In the genomic region with DNA sequence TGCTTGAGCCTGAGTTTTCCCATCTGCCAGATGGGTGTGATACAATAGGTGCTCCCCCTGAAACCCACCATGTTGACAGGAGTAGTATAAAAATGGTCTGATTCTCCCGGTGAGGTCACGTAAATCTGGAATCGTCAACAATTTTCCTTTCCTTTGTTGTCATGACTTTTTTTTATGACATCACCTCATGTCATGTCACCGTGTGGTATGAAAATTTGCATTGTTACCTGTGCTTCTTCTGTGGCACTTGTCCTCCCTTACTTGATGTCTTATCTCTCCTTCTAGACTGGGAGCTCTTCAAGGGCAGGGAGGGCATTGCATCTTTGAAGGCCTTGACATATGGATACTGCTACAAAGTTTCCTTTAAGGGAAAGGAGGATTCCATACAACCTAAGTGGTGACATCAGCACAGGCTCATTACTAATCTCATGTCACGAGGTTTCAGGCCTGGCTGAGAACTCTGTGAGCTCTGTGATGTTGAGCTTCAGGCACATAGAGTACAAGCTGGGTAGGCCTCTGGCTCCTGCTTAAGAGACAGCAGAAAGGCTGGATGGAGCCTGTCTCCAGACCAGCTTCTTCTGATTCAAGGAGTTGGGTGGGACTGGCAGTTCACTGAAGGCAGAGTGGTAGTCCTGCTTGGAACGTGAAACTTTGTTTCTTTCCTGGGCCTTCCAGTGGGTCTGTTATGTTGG, we compare ENCODE assay signal across 1 cellular context.
TF ChIP-seq lines count a peak whose summit lies in the region.

No MANE protein-coding gene starts in this region.

TF ChIP-seq in SK-N-SH treated with all-trans-retinoic acid at 6 μM for 48 hours, 23 proteins besides CTCF, POLR2A, EP300 and RAD21 (continued from another document):
- TF ChIP-seq, protein P1, sequence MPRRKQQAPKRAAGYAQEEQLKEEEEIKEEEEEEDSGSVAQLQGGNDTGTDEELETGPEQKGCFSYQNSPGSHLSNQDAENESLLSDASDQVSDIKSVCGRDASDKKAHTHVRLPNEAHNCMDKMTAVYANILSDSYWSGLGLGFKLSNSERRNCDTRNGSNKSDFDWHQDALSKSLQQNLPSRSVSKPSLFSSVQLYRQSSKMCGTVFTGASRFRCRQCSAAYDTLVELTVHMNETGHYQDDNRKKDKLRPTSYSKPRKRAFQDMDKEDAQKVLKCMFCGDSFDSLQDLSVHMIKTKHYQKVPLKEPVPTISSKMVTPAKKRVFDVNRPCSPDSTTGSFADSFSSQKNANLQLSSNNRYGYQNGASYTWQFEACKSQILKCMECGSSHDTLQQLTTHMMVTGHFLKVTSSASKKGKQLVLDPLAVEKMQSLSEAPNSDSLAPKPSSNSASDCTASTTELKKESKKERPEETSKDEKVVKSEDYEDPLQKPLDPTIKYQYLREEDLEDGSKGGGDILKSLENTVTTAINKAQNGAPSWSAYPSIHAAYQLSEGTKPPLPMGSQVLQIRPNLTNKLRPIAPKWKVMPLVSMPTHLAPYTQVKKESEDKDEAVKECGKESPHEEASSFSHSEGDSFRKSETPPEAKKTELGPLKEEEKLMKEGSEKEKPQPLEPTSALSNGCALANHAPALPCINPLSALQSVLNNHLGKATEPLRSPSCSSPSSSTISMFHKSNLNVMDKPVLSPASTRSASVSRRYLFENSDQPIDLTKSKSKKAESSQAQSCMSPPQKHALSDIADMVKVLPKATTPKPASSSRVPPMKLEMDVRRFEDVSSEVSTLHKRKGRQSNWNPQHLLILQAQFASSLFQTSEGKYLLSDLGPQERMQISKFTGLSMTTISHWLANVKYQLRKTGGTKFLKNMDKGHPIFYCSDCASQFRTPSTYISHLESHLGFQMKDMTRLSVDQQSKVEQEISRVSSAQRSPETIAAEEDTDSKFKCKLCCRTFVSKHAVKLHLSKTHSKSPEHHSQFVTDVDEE (CRISPR knock-in tag; IDR thresholded peaks at IDR 0.05): no peak
- TF ChIP-seq, protein P2, sequence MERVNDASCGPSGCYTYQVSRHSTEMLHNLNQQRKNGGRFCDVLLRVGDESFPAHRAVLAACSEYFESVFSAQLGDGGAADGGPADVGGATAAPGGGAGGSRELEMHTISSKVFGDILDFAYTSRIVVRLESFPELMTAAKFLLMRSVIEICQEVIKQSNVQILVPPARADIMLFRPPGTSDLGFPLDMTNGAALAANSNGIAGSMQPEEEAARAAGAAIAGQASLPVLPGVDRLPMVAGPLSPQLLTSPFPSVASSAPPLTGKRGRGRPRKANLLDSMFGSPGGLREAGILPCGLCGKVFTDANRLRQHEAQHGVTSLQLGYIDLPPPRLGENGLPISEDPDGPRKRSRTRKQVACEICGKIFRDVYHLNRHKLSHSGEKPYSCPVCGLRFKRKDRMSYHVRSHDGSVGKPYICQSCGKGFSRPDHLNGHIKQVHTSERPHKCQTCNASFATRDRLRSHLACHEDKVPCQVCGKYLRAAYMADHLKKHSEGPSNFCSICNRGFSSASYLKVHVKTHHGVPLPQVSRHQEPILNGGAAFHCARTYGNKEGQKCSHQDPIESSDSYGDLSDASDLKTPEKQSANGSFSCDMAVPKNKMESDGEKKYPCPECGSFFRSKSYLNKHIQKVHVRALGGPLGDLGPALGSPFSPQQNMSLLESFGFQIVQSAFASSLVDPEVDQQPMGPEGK (CRISPR knock-in tag; IDR thresholded peaks at IDR 0.05; ENCODE audit: borderline replicate concordance): no peak
- TF ChIP-seq, protein P3, sequence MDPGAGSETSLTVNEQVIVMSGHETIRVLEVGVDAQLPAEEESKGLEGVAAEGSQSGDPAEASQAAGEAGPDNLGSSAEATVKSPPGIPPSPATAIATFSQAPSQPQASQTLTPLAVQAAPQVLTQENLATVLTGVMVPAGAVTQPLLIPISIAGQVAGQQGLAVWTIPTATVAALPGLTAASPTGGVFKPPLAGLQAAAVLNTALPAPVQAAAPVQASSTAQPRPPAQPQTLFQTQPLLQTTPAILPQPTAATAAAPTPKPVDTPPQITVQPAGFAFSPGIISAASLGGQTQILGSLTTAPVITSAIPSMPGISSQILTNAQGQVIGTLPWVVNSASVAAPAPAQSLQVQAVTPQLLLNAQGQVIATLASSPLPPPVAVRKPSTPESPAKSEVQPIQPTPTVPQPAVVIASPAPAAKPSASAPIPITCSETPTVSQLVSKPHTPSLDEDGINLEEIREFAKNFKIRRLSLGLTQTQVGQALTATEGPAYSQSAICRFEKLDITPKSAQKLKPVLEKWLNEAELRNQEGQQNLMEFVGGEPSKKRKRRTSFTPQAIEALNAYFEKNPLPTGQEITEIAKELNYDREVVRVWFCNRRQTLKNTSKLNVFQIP (CRISPR knock-in tag; IDR thresholded peaks at IDR 0.05; ENCODE audit: borderline replicate concordance, low read depth): no peak
- TF ChIP-seq, protein P4, sequence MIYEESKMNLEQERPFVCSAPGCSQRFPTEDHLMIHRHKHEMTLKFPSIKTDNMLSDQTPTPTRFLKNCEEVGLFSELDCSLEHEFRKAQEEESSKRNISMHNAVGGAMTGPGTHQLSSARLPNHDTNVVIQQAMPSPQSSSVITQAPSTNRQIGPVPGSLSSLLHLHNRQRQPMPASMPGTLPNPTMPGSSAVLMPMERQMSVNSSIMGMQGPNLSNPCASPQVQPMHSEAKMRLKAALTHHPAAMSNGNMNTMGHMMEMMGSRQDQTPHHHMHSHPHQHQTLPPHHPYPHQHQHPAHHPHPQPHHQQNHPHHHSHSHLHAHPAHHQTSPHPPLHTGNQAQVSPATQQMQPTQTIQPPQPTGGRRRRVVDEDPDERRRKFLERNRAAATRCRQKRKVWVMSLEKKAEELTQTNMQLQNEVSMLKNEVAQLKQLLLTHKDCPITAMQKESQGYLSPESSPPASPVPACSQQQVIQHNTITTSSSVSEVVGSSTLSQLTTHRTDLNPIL (CRISPR knock-in tag; IDR thresholded peaks at IDR 0.05; ENCODE audit: low read depth): no peak
- TF ChIP-seq ZNF565 (CRISPR knock-in tag; conservative IDR thresholded peaks at IDR 0.05; ENCODE audit: low read depth) (no peak), GLIS3 (CRISPR knock-in tag; IDR thresholded peaks at IDR 0.05) (no peak), PPARA (CRISPR knock-in tag; IDR thresholded peaks at IDR 0.05; ENCODE audit: borderline replicate concordance) (no peak), BACH2 (CRISPR knock-in tag; IDR thresholded peaks at IDR 0.05; ENCODE audit: borderline replicate concordance) (no peak), TOX (CRISPR knock-in tag; IDR thresholded peaks at IDR 0.05; ENCODE audit: borderline replicate concordance) (no peak), OSR1 (CRISPR knock-in tag; IDR thresholded peaks at IDR 0.05) (no peak), ZFP30 (CRISPR knock-in tag; IDR thresholded peaks at IDR 0.05) (no peak)
